Comparison of ENCODE assay signal across 9 cellular contexts in genomic region chr17:6420173-6420641, GRCh38. TPM values are rescaled to one million over a fixed set of nuclear protein-coding genes. Genes with fewer than 3 reads are reported as not detected.
DNase-seq lines count a peak whose midpoint lies in the region; ATAC-seq and TF ChIP-seq lines count a peak whose summit lies in the region.
"Had no signal": no experiment of that assay in that cellular context is flagged by ENCODE, and none has a peak within 500 bp of the region (broad histone marks: within the 10 kb centered on the region; RNA-seq: fewer than 3 reads in every experiment).

No MANE protein-coding gene starts in this region.

- ATAC-seq in stimulated activated naive CD8-positive, alpha-beta T cell treated with anti-CD3 and anti-CD28 coated beads, Interleukin-15, Interleukin-2, amounts not matched to agents 100 U/mL and 50 U/mL, for 24 hours: no peak
- no peak for ATAC-seq in stimulated activated naive CD8-positive, alpha-beta T cell treated with anti-CD3 and anti-CD28 coated beads, Interleukin-15, amount 100 ng/mL, for 72 hours
- peak; percentile 11 for ATAC-seq in upper lobe of right lung
- no peak for ATAC-seq in HG03045 (IDR thresholded peaks at IDR 0.05; ENCODE audit: unreplicated experiment)
- no peak for ATAC-seq in HG02623 (IDR thresholded peaks at IDR 0.05; ENCODE audit: unreplicated experiment)
- ATAC-seq in HG03565 (IDR thresholded peaks at IDR 0.05; ENCODE audit: unreplicated experiment): no peak
- ATAC-seq: lower lobe of right lung had no signal

- H3K4me3 ChIP-seq in SK-N-SH (ENCODE audit: low read depth in 2 of 2, low read length in 1 of 2): no peak overlapping the region
- H3K4me3 ChIP-seq in foreskin fibroblast (ENCODE audit: low read depth in 1 of 2, low read length in 2 of 2): no peak overlapping the region
- H3K4me3 ChIP-seq in upper lobe of right lung: no peak overlapping the region
- H3K4me3 ChIP-seq: lower lobe of right lung had no signal

- H3K9me2 ChIP-seq in SK-N-SH: no peaks in the 10 kb centered on the region

- WGBS in SK-N-SH (ENCODE audit: low lambda C conversion rate): 17% methylated on average over 10 of the region's 13 CpGs

- H3K27me3 Mint-ChIP-seq in stimulated activated naive CD8-positive, alpha-beta T cell treated with anti-CD3 and anti-CD28 coated beads, Interleukin-15, amount 100 ng/mL, for 72 hours: peaks cover 74% of the 10 kb centered on the region

- peaks cover 9% of the 10 kb centered on the region for H3K4me1 Mint-ChIP-seq in stimulated activated naive CD8-positive, alpha-beta T cell treated with anti-CD3 and anti-CD28 coated beads, Interleukin-15, amount 100 ng/mL, for 72 hours

- no peaks in the 10 kb centered on the region for H3K4me1 ChIP-seq in SK-N-SH (ENCODE audit: control insufficient read depth in 1 of 2, insufficient read depth in 2 of 2, low read depth in 1 of 2, low read length in 1 of 2)
- no peaks in the 10 kb centered on the region for H3K4me1 ChIP-seq in upper lobe of right lung
- H3K4me1 ChIP-seq: lower lobe of right lung had no signal

- TF ChIP-seq CTCF in SK-N-SH (IDR thresholded peaks at IDR 0.05) (peak; percentile 52), foreskin fibroblast (IDR thresholded peaks at IDR 0.05; ENCODE audit: low read depth, low read length) (peak; percentile 28), upper lobe of right lung (IDR thresholded peaks at IDR 0.05) (no peak)

- POLR2A ChIA-PET in SK-N-SH (lab: Yijun Ruan, JAX): no interaction called here

- H4K20me1 ChIP-seq in SK-N-SH (ENCODE audit: insufficient read depth): no peaks in the 10 kb centered on the region

- no peak overlapping the region for H3K27ac Mint-ChIP-seq in stimulated activated naive CD8-positive, alpha-beta T cell treated with anti-CD3 and anti-CD28 coated beads, Interleukin-15, amount 100 ng/mL, for 72 hours

- H3K9ac ChIP-seq in SK-N-SH: no peak overlapping the region

- H3K9me3 ChIP-seq in SK-N-SH (no peaks in the 10 kb centered on the region), upper lobe of right lung (no peaks in the 10 kb centered on the region)
- H3K9me3 ChIP-seq: lower lobe of right lung had no signal

- no peaks in the 10 kb centered on the region for H3K79me2 ChIP-seq in SK-N-SH (ENCODE audit: insufficient read depth)

- no peaks in the 10 kb centered on the region for H3K36me3 ChIP-seq in SK-N-SH (replicated peaks in 1 of 2; ENCODE audit: control insufficient read depth in 1 of 2, insufficient read depth in 2 of 2, low read length in 1 of 2)
- no peaks in the 10 kb centered on the region for H3K36me3 ChIP-seq in upper lobe of right lung
- H3K36me3 ChIP-seq: lower lobe of right lung had no signal

- no peak overlapping the region for H2AFZ ChIP-seq in SK-N-SH (ENCODE audit: low read depth)

- H3K27ac ChIP-seq in SK-N-SH (ENCODE audit: low read depth in 2 of 2, low read length in 1 of 2): no peak overlapping the region
- H3K27ac ChIP-seq in upper lobe of right lung: no peak overlapping the region
- H3K27ac ChIP-seq: lower lobe of right lung had no signal

- no peaks in the 10 kb centered on the region for H3F3A ChIP-seq in SK-N-SH (replicated peaks; ENCODE audit: insufficient read depth)

- H3K4me3 Mint-ChIP-seq in stimulated activated naive CD8-positive, alpha-beta T cell treated with anti-CD3 and anti-CD28 coated beads, Interleukin-15, amount 100 ng/mL, for 72 hours: no peak overlapping the region

- TF ChIP-seq RAD21 in SK-N-SH (IDR thresholded peaks at IDR 0.05; ENCODE audit: low read length): no peak

- no peak overlapping the region for H3K4me2 ChIP-seq in SK-N-SH

- H3K27me3 ChIP-seq in SK-N-SH (ENCODE audit: insufficient read depth): peaks cover 72% of the 10 kb centered on the region
- H3K27me3 ChIP-seq in upper lobe of right lung: no peaks in the 10 kb centered on the region

- TF ChIP-seq EP300 in SK-N-SH (IDR thresholded peaks at IDR 0.05; ENCODE audit: borderline replicate concordance in 1 of 2, low read depth in 1 of 2, low read length in 1 of 2): no peak

- intact Hi-C loops in upper lobe of right lung (cut with DNase I): no loop called here

- CTCF ChIA-PET in SK-N-SH (lab: Yijun Ruan, JAX): interaction anchor here (1.0 to 3.1 kb wide), 3 partner anchors 16 to 836 kb away, joined by 3 to 12 read pairs (median 10); partner anchors contain the start of gene NLRP1

- peak; percentile 38 for DNase-seq in stimulated activated naive CD8-positive, alpha-beta T cell treated with anti-CD3 and anti-CD28 coated beads, Interleukin-15, Interleukin-2, amounts not matched to agents 100 U/mL and 50 U/mL, for 24 hours
- DNase-seq in stimulated activated naive CD8-positive, alpha-beta T cell treated with anti-CD3 and anti-CD28 coated beads, Interleukin-15, amount 100 ng/mL, for 72 hours: no peak
- DNase-seq in SK-N-SH (no peak), foreskin fibroblast (peak in 1 of 2 donors; percentile 53), upper lobe of right lung (peak; percentile 66)
- DNase-seq: lower lobe of right lung had no signal

- no peaks in the 10 kb centered on the region for H3K9me3 Mint-ChIP-seq in stimulated activated naive CD8-positive, alpha-beta T cell treated with anti-CD3 and anti-CD28 coated beads, Interleukin-15, amount 100 ng/mL, for 72 hours

TF ChIP-seq in SK-N-SH, 30 proteins besides CTCF, POLR2A, EP300 and RAD21:
- no peak for TF ChIP-seq TAF1 (IDR thresholded peaks at IDR 0.05; ENCODE audit: borderline replicate concordance, low read depth, low read length)
- TF ChIP-seq MXI1 (IDR thresholded peaks at IDR 0.05; ENCODE audit: low read depth, low read length): no peak
- no peak for TF ChIP-seq NFIC (IDR thresholded peaks at IDR 0.05; ENCODE audit: borderline replicate concordance)
- TF ChIP-seq GATA2 (CRISPR knock-in tag; IDR thresholded peaks at IDR 0.05): no peak
- peak; percentile 28 for TF ChIP-seq SMC3 (IDR thresholded peaks at IDR 0.05; ENCODE audit: low read depth, low read length)
- no peak for TF ChIP-seq FOXJ3 (CRISPR knock-in tag; IDR thresholded peaks at IDR 0.05)
- TF ChIP-seq ELF1 (IDR thresholded peaks at IDR 0.05): no peak
- TF ChIP-seq MAX (IDR thresholded peaks at IDR 0.05; ENCODE audit: low read depth): no peak
- TF ChIP-seq FOXM1 (IDR thresholded peaks at IDR 0.05; ENCODE audit: low read depth): no peak

RNA-seq across cellular contexts. Expression of gene AIPL1, which starts 14.7 kb away (rescaled TPM):
- not detected in 2 replicates for polyA plus RNA-seq in SK-N-SH (2012; rRNA removed)
- not detected in 2 replicates for polyA plus RNA-seq in SK-N-SH (2012; cell fraction: cytosol; rRNA removed)
- not detected in 2 replicates for polyA plus RNA-seq in SK-N-SH (2012; cell fraction: nucleus; rRNA removed)
- not detected for total RNA-seq in upper lobe of right lung
- total RNA-seq: lower lobe of right lung had no signal

RNA-seq across cellular contexts. Expression of gene PIMREG, which starts 24.0 kb away (rescaled TPM):
- 17.2 and 19.6 TPM in 2 replicates for polyA plus RNA-seq in SK-N-SH (2012; rRNA removed)
- 10.4 and 14.2 TPM in 2 replicates for polyA plus RNA-seq in SK-N-SH (2012; cell fraction: cytosol; rRNA removed)
- 15.5 and 18.9 TPM in 2 replicates for polyA plus RNA-seq in SK-N-SH (2012; cell fraction: nucleus; rRNA removed)
- 0.26 TPM for total RNA-seq in upper lobe of right lung

Comparison
In these comparisons a context has a peak if more than half of its experiments do, and no peak if none do; other contexts are left out.
1. DNase-seq: peak in stimulated activated naive CD8-positive, alpha-beta T cell treated with anti-CD3 and anti-CD28 coated beads, Interleukin-15, Interleukin-2, amounts not matched to agents 100 U/mL and 50 U/mL, for 24 hours (single experiment) and upper lobe of right lung (single experiment); none in stimulated activated naive CD8-positive, alpha-beta T cell treated with anti-CD3 and anti-CD28 coated beads, Interleukin-15, amount 100 ng/mL, for 72 hours (0 of 2) and SK-N-SH (single experiment).